7 cellular contexts compared by ENCODE assay signal in genomic region chr5:123670981-123671557, GRCh38.
DNase-seq lines count a peak whose midpoint lies in the region; ATAC-seq and TF ChIP-seq lines count a peak whose summit lies in the region.

No MANE protein-coding gene starts in this region.

- no peak overlapping the region for H3K4me3 ChIP-seq in psoas muscle

- H3K4me1 Mint-ChIP-seq in activated T-cell treated with anti-CD3 and anti-CD28 coated beads, Interleukin-2, amount 50 U/mL, for 4 hours (ENCODE audit: low read depth) = peaks cover 2% of the 10 kb centered on the region

- no peak overlapping the region for H3K27ac ChIP-seq in psoas muscle

- intact Hi-C loops in psoas muscle (cut with DNase I) = loop anchor here in 1 of 2 donors (10.0 kb wide), 1 partner anchor 1234 kb away; no protein-coding TSS in a partner anchor

- peaks cover 23% of the 10 kb centered on the region for H3K4me1 ChIP-seq in psoas muscle

- 9 to 12% (median 11%) methylated on average over 5 of the region's 5 CpGs for WGBS in psoas muscle, 3 donors

- no peaks in the 10 kb centered on the region for H3K9me3 ChIP-seq in psoas muscle

- peak; percentile 71 for ATAC-seq in HG03378 (IDR thresholded peaks at IDR 0.05; ENCODE audit: unreplicated experiment)
- no peak for ATAC-seq in activated T-cell treated with anti-CD3 and anti-CD28 coated beads, Interleukin-2, amount 50 U/mL, for 4 hours
- ATAC-seq in psoas muscle = peak in 2 of 4 donors; percentile 66 to 74
- ATAC-seq in HG03460 (IDR thresholded peaks at IDR 0.05; ENCODE audit: unreplicated experiment) = no peak

- no peak overlapping the region for H3K4me3 Mint-ChIP-seq in activated T-cell treated with anti-CD3 and anti-CD28 coated beads, Interleukin-2, amount 50 U/mL, for 4 hours

- H3K27me3 ChIP-seq in psoas muscle (ENCODE audit: insufficient read depth in 3 of 3, low read length in 2 of 3) = no peaks in the 10 kb centered on the region

- peak; percentile 90 for TF ChIP-seq CTCF in psoas muscle (IDR thresholded peaks at IDR 0.05)

- H3K36me3 Mint-ChIP-seq in activated T-cell treated with anti-CD3 and anti-CD28 coated beads, Interleukin-2, amount 50 U/mL, for 4 hours (ENCODE audit: insufficient read depth) = no peaks in the 10 kb centered on the region

- DNase-seq in GM03348 (ENCODE audit: low spot score) (peak; percentile 44), NCI-H82 treated with DMSO at 0.1 percent for 48 hours (lab: John Stamatoyannopoulos, UW; ENCODE audit: unreplicated experiment) (peak; percentile 16), globus pallidus (ENCODE audit: low spot score) (peak; percentile 66), psoas muscle (peak in 1 of 2 donors; percentile 19)
- DNase-seq in activated T-cell treated with anti-CD3 and anti-CD28 coated beads, Interleukin-2, amount 50 U/mL, for 4 hours = peak; percentile 6

- no peaks in the 10 kb centered on the region for H3K36me3 ChIP-seq in psoas muscle (ENCODE audit: insufficient read depth in 1 of 2, low read depth in 1 of 2)

- no peaks in the 10 kb centered on the region for H3K27me3 Mint-ChIP-seq in activated T-cell treated with anti-CD3 and anti-CD28 coated beads, Interleukin-2, amount 50 U/mL, for 4 hours (ENCODE audit: low read depth)

- H3K9me3 Mint-ChIP-seq in activated T-cell treated with anti-CD3 and anti-CD28 coated beads, Interleukin-2, amount 50 U/mL, for 4 hours = no peaks in the 10 kb centered on the region
